ENCODE assay signal across 1 cellular context in the genomic region with DNA sequence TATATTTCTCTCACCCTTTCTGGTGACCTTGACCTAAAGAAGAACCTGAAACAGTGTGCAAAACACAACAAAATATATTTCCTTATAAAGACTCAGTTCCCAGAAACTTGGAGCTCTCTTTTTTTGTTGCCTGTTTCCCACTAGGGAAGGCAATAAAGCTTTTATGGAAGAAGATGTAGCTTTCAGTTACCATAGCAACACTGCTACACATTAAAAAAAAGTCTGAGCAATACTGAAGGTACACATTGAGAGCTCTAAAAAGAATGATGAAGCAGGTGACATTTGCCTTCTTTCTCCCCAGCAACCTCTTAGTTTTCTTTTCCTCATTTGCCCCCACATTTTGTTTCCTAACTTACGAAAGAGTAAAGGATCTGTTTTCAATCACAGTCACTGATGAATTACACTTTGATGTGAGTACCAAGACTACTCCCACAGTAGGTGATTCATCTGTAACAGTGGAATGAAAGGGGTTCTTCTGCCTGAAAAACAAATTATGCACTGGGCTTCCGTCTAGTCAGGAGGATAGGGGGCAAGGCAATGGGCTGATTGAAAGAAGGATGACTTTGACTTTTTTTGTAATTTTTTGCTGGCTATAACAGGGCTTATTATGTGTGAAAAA.
TF ChIP-seq lines count a peak whose summit lies in the region.

No MANE protein-coding gene starts in this region.

TF ChIP-seq in SK-N-SH, 30 proteins besides CTCF, POLR2A, EP300 and RAD21 (continued from another document):
- TF ChIP-seq, protein P1, sequence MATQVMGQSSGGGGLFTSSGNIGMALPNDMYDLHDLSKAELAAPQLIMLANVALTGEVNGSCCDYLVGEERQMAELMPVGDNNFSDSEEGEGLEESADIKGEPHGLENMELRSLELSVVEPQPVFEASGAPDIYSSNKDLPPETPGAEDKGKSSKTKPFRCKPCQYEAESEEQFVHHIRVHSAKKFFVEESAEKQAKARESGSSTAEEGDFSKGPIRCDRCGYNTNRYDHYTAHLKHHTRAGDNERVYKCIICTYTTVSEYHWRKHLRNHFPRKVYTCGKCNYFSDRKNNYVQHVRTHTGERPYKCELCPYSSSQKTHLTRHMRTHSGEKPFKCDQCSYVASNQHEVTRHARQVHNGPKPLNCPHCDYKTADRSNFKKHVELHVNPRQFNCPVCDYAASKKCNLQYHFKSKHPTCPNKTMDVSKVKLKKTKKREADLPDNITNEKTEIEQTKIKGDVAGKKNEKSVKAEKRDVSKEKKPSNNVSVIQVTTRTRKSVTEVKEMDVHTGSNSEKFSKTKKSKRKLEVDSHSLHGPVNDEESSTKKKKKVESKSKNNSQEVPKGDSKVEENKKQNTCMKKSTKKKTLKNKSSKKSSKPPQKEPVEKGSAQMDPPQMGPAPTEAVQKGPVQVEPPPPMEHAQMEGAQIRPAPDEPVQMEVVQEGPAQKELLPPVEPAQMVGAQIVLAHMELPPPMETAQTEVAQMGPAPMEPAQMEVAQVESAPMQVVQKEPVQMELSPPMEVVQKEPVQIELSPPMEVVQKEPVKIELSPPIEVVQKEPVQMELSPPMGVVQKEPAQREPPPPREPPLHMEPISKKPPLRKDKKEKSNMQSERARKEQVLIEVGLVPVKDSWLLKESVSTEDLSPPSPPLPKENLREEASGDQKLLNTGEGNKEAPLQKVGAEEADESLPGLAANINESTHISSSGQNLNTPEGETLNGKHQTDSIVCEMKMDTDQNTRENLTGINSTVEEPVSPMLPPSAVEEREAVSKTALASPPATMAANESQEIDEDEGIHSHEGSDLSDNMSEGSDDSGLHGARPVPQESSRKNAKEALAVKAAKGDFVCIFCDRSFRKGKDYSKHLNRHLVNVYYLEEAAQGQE (IDR thresholded peaks at IDR 0.05; ENCODE audit: low read depth, low read length): no peak
- TF ChIP-seq FOXM1 (IDR thresholded peaks at IDR 0.05; ENCODE audit: low read depth): no peak
- TF ChIP-seq EZH2phosphoT487 (IDR thresholded peaks at IDR 0.05; ENCODE audit: borderline replicate concordance, low read depth): no peak
- no peak for TF ChIP-seq YY1 (IDR thresholded peaks at IDR 0.05; ENCODE audit: low read depth)
- no peak for TF ChIP-seq GATA2 (CRISPR knock-in tag; IDR thresholded peaks at IDR 0.05)
- no peak for TF ChIP-seq RXRA (IDR thresholded peaks at IDR 0.05; ENCODE audit: borderline replicate concordance, low read depth)
- TF ChIP-seq RCOR1 (IDR thresholded peaks at IDR 0.05; ENCODE audit: low read length): no peak
- no peak for TF ChIP-seq MEF2A (IDR thresholded peaks at IDR 0.05; ENCODE audit: borderline replicate concordance, low read depth)
TF ChIP-seq in SK-N-SH: peak in this region for 0.
